In genomic region chr13:108915095-108915633, GRCh38 we compare ENCODE assay signal across 8 cellular contexts.
DNase-seq lines count a peak whose midpoint lies in the region; TF ChIP-seq lines count a peak whose summit lies in the region.

No MANE protein-coding gene starts in this region.

- H3K9ac ChIP-seq in muscle layer of colon (ENCODE audit: low read length) = no peak overlapping the region

- H3K27ac ChIP-seq in coronary artery = peak overlapping the region; percentile 82 to 89
- H3K27ac ChIP-seq in muscle layer of colon (ENCODE audit: low read depth, low read length) = peak overlapping the region; percentile 39

- no peaks in the 10 kb centered on the region for H3K27me3 ChIP-seq in muscle layer of colon (ENCODE audit: control insufficient read depth in 1 of 2, insufficient read depth in 2 of 2, low read length in 2 of 2)

- TF ChIP-seq CTCF in GM20000 (IDR thresholded peaks at IDR 0.05; ENCODE audit: extremely low read depth, missing control alignments) (no peak), coronary artery (IDR thresholded peaks at IDR 0.05) (no peak)

- peaks cover 31% of the 10 kb centered on the region for H3K4me1 ChIP-seq in muscle layer of colon (ENCODE audit: insufficient read depth, low read length)

- H3K9me3 ChIP-seq in muscle layer of colon (ENCODE audit: low read length) = no peaks in the 10 kb centered on the region

- H3K4me3 ChIP-seq in coronary artery = peak overlapping the region; percentile 42
- H3K4me3 ChIP-seq in muscle layer of colon (ENCODE audit: low read depth in 1 of 2, low read length in 2 of 2) = peak overlapping the region in 1 of 2 donors; percentile 32

- DNase-seq in DMS 273 (lab: John Stamatoyannopoulos, UW; ENCODE audit: unreplicated experiment) = peak; percentile 36
- DNase-seq in GM20000 (ENCODE audit: low spot score) = peak; percentile 32
- DNase-seq in NCI-H82 (lab: John Stamatoyannopoulos, UW) = peak; percentile 42
- no peak for DNase-seq in coronary artery (ENCODE audit: low spot score)
- DNase-seq in GM19238 (ENCODE audit: insufficient read length, low spot score) = no peak
- no peak for DNase-seq in OCI-M2 (lab: John Stamatoyannopoulos, UW; ENCODE audit: unreplicated experiment)
- DNase-seq in COLO668 (lab: John Stamatoyannopoulos, UW; ENCODE audit: unreplicated experiment) = no peak

- H3K36me3 ChIP-seq in muscle layer of colon (ENCODE audit: insufficient read depth, low read length) = no peaks in the 10 kb centered on the region

Comparison
In these comparisons a context has a peak if more than half of its experiments do, and no peak if none do; other contexts are left out.
1. DNase-seq: peak in DMS 273 (single experiment), GM20000 (single experiment) and NCI-H82 (single experiment); none in coronary artery (single experiment), GM19238 (single experiment), OCI-M2 (single experiment) and COLO668 (single experiment).